Comparison of ENCODE assay signal across 9 cellular contexts in genomic region chr5:107104774-107105050, GRCh38.
DNase-seq lines count a peak whose midpoint lies in the region; ATAC-seq and TF ChIP-seq lines count a peak whose summit lies in the region.
"Had no signal": no experiment of that assay in that cellular context is flagged by ENCODE, and none has a peak within 500 bp of the region (broad histone marks: within the 10 kb centered on the region; RNA-seq: fewer than 3 reads in every experiment).

No MANE protein-coding gene starts in this region.

- no peaks in the 10 kb centered on the region for H3K27me3 ChIP-seq in PC-3 (ENCODE audit: low read length)
- no peaks in the 10 kb centered on the region for H3K27me3 ChIP-seq in CD4-positive, alpha-beta memory T cell (ENCODE audit: insufficient read depth, low read length)

- H3K4me3 Mint-ChIP-seq in CD4-positive, alpha-beta memory T cell, result no peak overlapping the region

- no peak overlapping the region for H3K4me3 ChIP-seq in PC-3 (ENCODE audit: low read length)
- no peak overlapping the region for H3K4me3 ChIP-seq in CD4-positive, alpha-beta memory T cell (ENCODE audit: low read length in 2 of 2)

- POLR2A ChIA-PET in PC-3 (lab: Charles Lee; ENCODE audit: unreplicated experiment), result no interaction called here
- POLR2A ChIA-PET in CD4-positive, alpha-beta memory T cell (lab: Charles Lee; ENCODE audit: partially characterized antibody), result no interaction called here

- H4K20me1 ChIP-seq in PC-3 (ENCODE audit: low read length), result no peaks in the 10 kb centered on the region

- H3K4me1 ChIP-seq in PC-3 (ENCODE audit: insufficient read depth, low read length), result no peaks in the 10 kb centered on the region
- no peaks in the 10 kb centered on the region for H3K4me1 ChIP-seq in CD4-positive, alpha-beta memory T cell (ENCODE audit: insufficient read depth, low read length)

- no peak overlapping the region for H3K4me2 ChIP-seq in PC-3 (ENCODE audit: low read length)

- H2AFZ ChIP-seq in PC-3 (ENCODE audit: low read length), result no peak overlapping the region

- no peaks in the 10 kb centered on the region for H3K9me2 ChIP-seq in PC-3 (replicated peaks; ENCODE audit: low read length)

- no peak overlapping the region for H3K9ac ChIP-seq in PC-3 (ENCODE audit: low read length)

- DNase-seq in HCEC 1CT, result peak; percentile 5
- peak; percentile 40 for DNase-seq in PC-3
- peak; percentile 79 for DNase-seq in kidney tubule cell (ENCODE audit: low spot score)
- no peak for DNase-seq in CD4-positive, alpha-beta memory T cell
- DNase-seq in NCI-H128 (lab: John Stamatoyannopoulos, UW; ENCODE audit: unreplicated experiment), result no peak
- no peak for DNase-seq in RKO (ENCODE audit: low spot score)

- H3K27me3 Mint-ChIP-seq in CD4-positive, alpha-beta memory T cell, result no peaks in the 10 kb centered on the region

- no peaks in the 10 kb centered on the region for H3K9me3 ChIP-seq in PC-3 (ENCODE audit: low read length)
- H3K9me3 ChIP-seq in CD4-positive, alpha-beta memory T cell (ENCODE audit: control insufficient read depth in 1 of 2, low read length in 2 of 2), result no peaks in the 10 kb centered on the region

- H3K36me3 ChIP-seq in PC-3 (ENCODE audit: low read depth, low read length), result no peaks in the 10 kb centered on the region
- no peaks in the 10 kb centered on the region for H3K36me3 ChIP-seq in CD4-positive, alpha-beta memory T cell (ENCODE audit: insufficient read depth, low read length)

- H3K4me1 Mint-ChIP-seq in CD4-positive, alpha-beta memory T cell, result no peaks in the 10 kb centered on the region

- CTCF ChIA-PET in PC-3 (lab: Charles Lee), result interaction anchor here (0.5 kb wide), 1 partner anchor 139 kb away, joined by 4 read pairs; no protein-coding TSS in a partner anchor
- CTCF ChIA-PET in CD4-positive, alpha-beta memory T cell (lab: Charles Lee; ENCODE audit: partially characterized antibody), result no interaction called here

- BruUV-seq in PC-3 (replicated peaks; lab: Mats Ljungman, UMichigan), result no TSS peak

- no peaks in the 10 kb centered on the region for H3K36me3 Mint-ChIP-seq in CD4-positive, alpha-beta memory T cell

- no peaks in the 10 kb centered on the region for H3K79me2 ChIP-seq in PC-3 (ENCODE audit: low read length)

- H3K27ac ChIP-seq in PC-3 (ENCODE audit: low read length), result no peak overlapping the region
- no peak overlapping the region for H3K27ac ChIP-seq in CD4-positive, alpha-beta memory T cell (ENCODE audit: low read depth, low read length)
- H3K27ac ChIP-seq: epithelial cell of prostate had no signal

- no peak overlapping the region for H3K27ac Mint-ChIP-seq in CD4-positive, alpha-beta memory T cell

- intact Hi-C loops in PC-3 (cut with micrococcal nuclease), result loop anchor here (1.0 to 10.0 kb wide), 2 partner anchors 470 to 569 kb away; no protein-coding TSS in a partner anchor
- intact Hi-C loops in CD4-positive, alpha-beta memory T cell (cut with micrococcal nuclease), result no loop called here

- ATAC-seq in PC-3 (peak; percentile 48; the same call in 1 of the 2 replicates), HG03045 (IDR thresholded peaks at IDR 0.05; ENCODE audit: unreplicated experiment) (no peak)

- peaks cover 0 to 6% (median 0%) of the 10 kb centered on the region in 8 donors for H3K9me3 Mint-ChIP-seq in CD4-positive, alpha-beta memory T cell

- no peaks in the 10 kb centered on the region for H3F3A ChIP-seq in PC-3 (ENCODE audit: low read length, unreplicated experiment)

- TF ChIP-seq CTCF in GM12873 (IDR thresholded peaks at IDR 0.05; ENCODE audit: insufficient read depth, low read depth, low read length, missing control alignments), result peak; percentile 41
- peak; percentile 55; the same call in 1 of the 2 replicates for TF ChIP-seq CTCF in PC-3 (conservative IDR thresholded peaks at IDR 0.05; ENCODE audit: low read depth, low read length)

Comparison
In these comparisons a context has a peak if more than half of its experiments do, and no peak if none do; other contexts are left out.
1. DNase-seq: peak in HCEC 1CT (single experiment), PC-3 (single experiment) and kidney tubule cell (single experiment); none in CD4-positive, alpha-beta memory T cell (0 of 5), NCI-H128 (single experiment) and RKO (single experiment).